27 cellular contexts compared by ENCODE assay signal in the genomic region with DNA sequence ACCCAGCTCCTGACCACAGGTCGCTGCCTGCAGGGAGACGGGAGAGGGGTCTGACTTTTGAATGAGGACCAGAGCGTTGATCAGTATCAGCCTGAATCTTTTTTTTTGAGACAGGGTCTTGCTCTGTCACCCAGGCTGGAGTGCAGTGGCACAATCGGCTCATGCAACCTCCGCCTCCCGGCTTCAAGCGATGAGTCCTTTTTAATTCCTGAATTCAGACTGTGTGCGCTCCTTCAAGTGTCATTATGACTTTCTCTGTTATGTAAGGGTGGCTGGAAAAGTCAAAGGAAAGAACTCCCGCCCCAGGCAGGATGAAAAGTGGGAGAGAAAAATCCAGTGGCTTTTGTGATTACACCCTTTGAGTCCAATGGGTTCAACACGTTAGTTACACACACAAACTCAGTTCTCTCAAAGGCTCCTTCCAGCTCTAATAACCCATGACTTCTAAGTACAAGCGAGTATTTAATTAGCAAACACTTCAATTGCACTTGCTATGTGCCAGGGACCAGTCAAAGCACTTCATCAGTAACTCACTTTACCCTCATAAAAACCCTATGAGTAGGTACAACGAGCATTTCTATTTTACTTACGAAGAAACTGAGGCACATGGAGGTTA.
"Had no signal": no experiment of that assay in that cellular context is flagged by ENCODE, and none has a peak within 500 bp of the region (broad histone marks: within the 10 kb centered on the region; RNA-seq: fewer than 3 reads in every experiment).

No MANE protein-coding gene starts in this region.

- ATAC-seq: T-helper 17 cell had no signal

- H3K4me3 ChIP-seq: adrenal gland, MG63 had no signal

- H3K9me3 ChIP-seq: adrenal gland, MG63 had no signal

- H3K36me3 ChIP-seq: adrenal gland, MG63 had no signal

- H3K27ac ChIP-seq: adrenal gland had no signal

- DNase-seq: activated B cell treated with CpG ODN at 0.5 μM for 24 hours; activated CD4-positive, alpha-beta T cell treated with anti-CD3 and anti-CD28 coated beads for 1 hour; activated CD4-positive, alpha-beta T cell treated with anti-CD3 and anti-CD28 coated beads, Interleukin-2, amount 10 ng/mL, durations not matched to agents 24 days and 14 days; activated CD4-positive, alpha-beta T cell treated with anti-CD3 and anti-CD28 coated beads, Interleukin-2, amount 50 U/mL, for 48 hours; activated gamma-delta T cell treated with Interleukin-2 at 50 U/mL for 16 hours; activated naive CD4-positive, alpha-beta T cell treated with anti-CD3 and anti-CD28 coated beads, Interleukin-2, amount 10 ng/mL, durations not matched to agents 7 days and 5 days; activated naive CD8-positive, alpha-beta T cell treated with anti-CD3 and anti-CD28 coated beads for 36 hours; activated T-cell treated with anti-CD3 and anti-CD28 coated beads for 4 hours; activated T-cell treated with anti-CD3 and anti-CD28 coated beads, Interleukin-2, amount 50 U/mL, for 48 hours; adrenal gland; anterior cingulate cortex; cerebellar nuclear complex; MG63; MV-4-11; NCI-H1092 treated with DMSO at 0.1 percent for 48 hours; NCI-H1417 treated with DMSO at 0.1 percent for 48 hours; NCI-H1694; NCI-H2081; NCI-H2171; NCI-H2227 treated with DMSO at 0.1 percent for 48 hours; NCI-H524 treated with DMSO at 0.1 percent for 48 hours; NCI-H774; SIG-M5; T-helper 17 cell; T-helper 9 cell had no signal

- FAIRE-seq: colon, TTC549 had no signal

- H3K27me3 ChIP-seq: adrenal gland, MG63 had no signal

- H3K4me1 ChIP-seq: adrenal gland had no signal
